ENCODE assay signal across 8 cellular contexts in genomic region chr1:233304489-233305102, GRCh38. TPM values are rescaled to one million over a fixed set of nuclear protein-coding genes. Genes with fewer than 3 reads are reported as not detected.
DNase-seq lines count a peak whose midpoint lies in the region; ATAC-seq and TF ChIP-seq lines count a peak whose summit lies in the region.

No MANE protein-coding gene starts in this region.

- H3K4me1 ChIP-seq in testis: no peaks in the 10 kb centered on the region

- H3K36me3 ChIP-seq in testis (ENCODE audit: low read depth, missing control alignments): no peaks in the 10 kb centered on the region

- WGBS in testis, 2 donors: 14 to 32% methylated on average over 1 of the region's 1 CpG

- peak; percentile 57 for DNase-seq in ELR (ENCODE audit: low read depth)
- DNase-seq in LoVo (ENCODE audit: low spot score): peak; percentile 58
- DNase-seq in SKM-1 treated with dmso at 0.1 percent for 144 hours (lab: John Stamatoyannopoulos, UW; ENCODE audit: unreplicated experiment): peak; percentile 72
- DNase-seq in fibroblast of villous mesenchyme (ENCODE audit: low read depth): peak; percentile 34
- no peak for DNase-seq in testis
- DNase-seq in medulla oblongata (ENCODE audit: extremely low spot score): no peak
- DNase-seq in activated CD4-positive, alpha-beta T cell treated with anti-CD3 and anti-CD28 coated beads for 1 hour: no peak

- peak; percentile 79 for TF ChIP-seq CTCF in fibroblast of villous mesenchyme (IDR thresholded peaks at IDR 0.05; ENCODE audit: insufficient read depth, low read depth, low read length)
- TF ChIP-seq CTCF in testis (IDR thresholded peaks at IDR 0.05): peak; percentile 29 to 65 (median 42)

- TF ChIP-seq POLR2A in testis (IDR thresholded peaks at IDR 0.05): no peak

- no peaks in the 10 kb centered on the region for H3K27me3 ChIP-seq in testis

- no peak overlapping the region for H3K4me3 ChIP-seq in fibroblast of villous mesenchyme (ENCODE audit: low read depth, low read length)
- H3K4me3 ChIP-seq in testis: no peak overlapping the region

- intact Hi-C loops in testis (cut with DNase I; ENCODE audit: low total_unique reads): no loop called here

- ATAC-seq in HG02571 (IDR thresholded peaks at IDR 0.05; ENCODE audit: unreplicated experiment): no peak

- no peaks in the 10 kb centered on the region for H3K9me3 ChIP-seq in testis

- H3K27ac ChIP-seq in testis: no peak overlapping the region

RNA-seq across cellular contexts. Expression of gene PCNX2, which starts 9.1 kb away (rescaled TPM):
- total RNA-seq in fibroblast of villous mesenchyme (21.9 and 38.4 TPM in 2 replicates), testis (10 to 100 TPM; 27.6 to 28.9 TPM)
- 8.4 TPM for polyA plus RNA-seq in testis (ENCODE audit: insufficient read depth, low read depth, low replicate concordance)

RNA-seq across cellular contexts. Expression of gene MAP3K21, which starts 22.9 kb away (rescaled TPM):
- total RNA-seq in fibroblast of villous mesenchyme: 0.32 and 1.3 TPM in 2 replicates
- 100 to 1,000 TPM in 1 of 2 donors, 10 to 100 TPM in 1; 80.2 to 111 TPM for total RNA-seq in testis
- polyA plus RNA-seq in testis (ENCODE audit: insufficient read depth, low read depth, low replicate concordance): 17.2 TPM

Comparison
In these comparisons a context has a peak if more than half of its experiments do, and no peak if none do; other contexts are left out.
1. DNase-seq: peak in ELR (single experiment), LoVo (single experiment), SKM-1 treated with dmso at 0.1 percent for 144 hours (single experiment) and fibroblast of villous mesenchyme (single experiment); none in testis (single experiment), medulla oblongata (single experiment) and activated CD4-positive, alpha-beta T cell treated with anti-CD3 and anti-CD28 coated beads for 1 hour (single experiment).
2. RNA of gene MAP3K21, which starts 22.9 kb away (total RNA-seq): 80.2 to 111 TPM in testis; 0.32 to 1.3 TPM in fibroblast of villous mesenchyme; every median in the first group is over 10 times any median in the second.